In the genomic region with DNA sequence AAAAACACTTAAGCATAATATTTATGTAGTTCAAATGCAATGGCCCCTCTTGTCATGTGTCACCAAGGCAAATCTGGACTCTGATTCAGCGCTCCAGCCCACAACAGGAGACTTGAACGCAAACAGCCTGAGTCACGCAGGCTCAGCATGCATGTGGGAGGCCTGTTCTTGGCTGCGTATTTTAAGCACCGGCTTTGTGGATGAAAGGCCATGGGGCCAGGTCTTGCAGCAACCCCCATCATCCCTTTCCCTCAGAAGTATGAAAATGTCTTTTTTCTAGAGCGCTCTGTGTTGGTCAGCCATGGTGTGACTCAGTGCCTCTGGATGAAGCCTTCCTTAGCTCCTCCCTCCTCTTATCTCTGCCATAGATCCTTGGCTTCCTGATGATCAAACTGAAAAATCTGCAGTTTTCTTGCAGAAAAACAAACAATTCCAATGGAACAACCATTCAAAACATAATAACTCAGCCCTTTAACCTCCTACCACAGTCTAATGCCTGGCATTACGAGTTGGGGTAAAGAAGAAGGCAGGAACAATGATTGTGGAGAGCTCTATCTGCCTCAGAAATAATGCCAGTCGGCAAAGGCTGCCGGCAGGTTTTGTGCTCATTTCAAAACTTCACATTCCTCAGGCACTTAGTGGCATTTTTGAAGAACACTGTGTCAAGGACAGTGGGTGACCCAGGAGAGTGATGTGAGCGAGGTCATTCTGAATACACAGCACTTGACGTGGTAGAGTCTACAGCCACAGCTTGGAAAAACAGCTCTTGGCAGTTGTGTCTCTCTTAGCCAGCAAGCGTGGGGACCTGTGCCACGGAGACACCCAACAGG, we compare ENCODE assay signal across 9 cellular contexts.
DNase-seq lines count a peak whose midpoint lies in the region; ATAC-seq lines count a peak whose summit lies in the region.
"Had no signal": no experiment of that assay in that cellular context is flagged by ENCODE, and none has a peak within 500 bp of the region (broad histone marks: within the 10 kb centered on the region; RNA-seq: fewer than 3 reads in every experiment).

No MANE protein-coding gene starts in this region.

- peak overlapping the region; percentile 61 for H3K27ac Mint-ChIP-seq in activated naive CD8-positive, alpha-beta T cell
- no peak overlapping the region for H3K27ac Mint-ChIP-seq in activated naive CD8-positive, alpha-beta T cell treated with anti-CD3 and anti-CD28 coated beads for 36 hours
- H3K27ac Mint-ChIP-seq in activated T-helper 1 cell treated with anti-CD3 and anti-CD28 coated beads, Interleukin-12 subunit alpha, Interleukin-12 subunit beta, Interleukin-2, Interleukin-4 antibody, amounts not matched to agents 30 ng/mL and 10 ng/mL and 1 ng/mL, durations not matched to agents 14 hours and 24 hours and 36 hours = peak overlapping the region; percentile 75
- H3K27ac Mint-ChIP-seq: activated naive CD8-positive, alpha-beta T cell treated with anti-CD3 and anti-CD28 coated beads, Interleukin-2, amount 10 ng/mL, durations not matched to agents 7 days and 5 days had no signal

- DNase-seq in activated naive CD8-positive, alpha-beta T cell treated with anti-CD3 and anti-CD28 coated beads for 36 hours = no peak
- no peak for DNase-seq in activated T-helper 1 cell treated with anti-CD3 and anti-CD28 coated beads, Interleukin-12 subunit alpha, Interleukin-12 subunit beta, Interleukin-2, Interleukin-4 antibody, amounts not matched to agents 30 ng/mL and 10 ng/mL and 1 ng/mL, durations not matched to agents 14 hours and 24 hours and 36 hours (ENCODE audit: low spot score)
- peak; percentile 14 for DNase-seq in inferior parietal cortex (ENCODE audit: extremely low spot score)
- DNase-seq in stimulated activated CD4-positive, alpha-beta T cell treated with anti-CD3 and anti-CD28 coated beads, Interleukin-4, amount 100 ng/mL, for 4 hours = peak; percentile 26 to 45
- DNase-seq: activated naive CD8-positive, alpha-beta T cell treated with anti-CD3 and anti-CD28 coated beads, Interleukin-2, amount 10 ng/mL, durations not matched to agents 7 days and 5 days had no signal

- H3K27me3 Mint-ChIP-seq in activated naive CD8-positive, alpha-beta T cell = no peaks in the 10 kb centered on the region
- no peaks in the 10 kb centered on the region for H3K27me3 Mint-ChIP-seq in activated naive CD8-positive, alpha-beta T cell treated with anti-CD3 and anti-CD28 coated beads for 36 hours
- no peaks in the 10 kb centered on the region for H3K27me3 Mint-ChIP-seq in activated T-helper 1 cell treated with anti-CD3 and anti-CD28 coated beads, Interleukin-12 subunit alpha, Interleukin-12 subunit beta, Interleukin-2, Interleukin-4 antibody, amounts not matched to agents 30 ng/mL and 10 ng/mL and 1 ng/mL, durations not matched to agents 14 hours and 24 hours and 36 hours (ENCODE audit: insufficient read depth)
- H3K27me3 Mint-ChIP-seq: activated naive CD8-positive, alpha-beta T cell treated with anti-CD3 and anti-CD28 coated beads, Interleukin-2, amount 10 ng/mL, durations not matched to agents 7 days and 5 days had no signal

- no peak overlapping the region for H3K4me3 Mint-ChIP-seq in activated naive CD8-positive, alpha-beta T cell
- no peak overlapping the region for H3K4me3 Mint-ChIP-seq in activated naive CD8-positive, alpha-beta T cell treated with anti-CD3 and anti-CD28 coated beads for 36 hours
- no peak overlapping the region for H3K4me3 Mint-ChIP-seq in activated T-helper 1 cell treated with anti-CD3 and anti-CD28 coated beads, Interleukin-12 subunit alpha, Interleukin-12 subunit beta, Interleukin-2, Interleukin-4 antibody, amounts not matched to agents 30 ng/mL and 10 ng/mL and 1 ng/mL, durations not matched to agents 14 hours and 24 hours and 36 hours
- H3K4me3 Mint-ChIP-seq: activated naive CD8-positive, alpha-beta T cell treated with anti-CD3 and anti-CD28 coated beads, Interleukin-2, amount 10 ng/mL, durations not matched to agents 7 days and 5 days had no signal

- H3K4me1 Mint-ChIP-seq in activated naive CD8-positive, alpha-beta T cell (ENCODE audit: low read depth) = peaks cover 35% of the 10 kb centered on the region
- H3K4me1 Mint-ChIP-seq in activated naive CD8-positive, alpha-beta T cell treated with anti-CD3 and anti-CD28 coated beads for 36 hours = peaks cover 39% of the 10 kb centered on the region
- H3K4me1 Mint-ChIP-seq in activated T-helper 1 cell treated with anti-CD3 and anti-CD28 coated beads, Interleukin-12 subunit alpha, Interleukin-12 subunit beta, Interleukin-2, Interleukin-4 antibody, amounts not matched to agents 30 ng/mL and 10 ng/mL and 1 ng/mL, durations not matched to agents 14 hours and 24 hours and 36 hours (ENCODE audit: low read depth) = peaks cover 54% of the 10 kb centered on the region

- no peaks in the 10 kb centered on the region for H3K9me3 Mint-ChIP-seq in activated naive CD8-positive, alpha-beta T cell (ENCODE audit: low read depth)
- H3K9me3 Mint-ChIP-seq in activated naive CD8-positive, alpha-beta T cell treated with anti-CD3 and anti-CD28 coated beads for 36 hours = no peaks in the 10 kb centered on the region
- H3K9me3 Mint-ChIP-seq in activated T-helper 1 cell treated with anti-CD3 and anti-CD28 coated beads, Interleukin-12 subunit alpha, Interleukin-12 subunit beta, Interleukin-2, Interleukin-4 antibody, amounts not matched to agents 30 ng/mL and 10 ng/mL and 1 ng/mL, durations not matched to agents 14 hours and 24 hours and 36 hours = no peaks in the 10 kb centered on the region
- H3K9me3 Mint-ChIP-seq: activated naive CD8-positive, alpha-beta T cell treated with anti-CD3 and anti-CD28 coated beads, Interleukin-2, amount 10 ng/mL, durations not matched to agents 7 days and 5 days had no signal

- intact Hi-C loops in activated T-helper 1 cell treated with anti-CD3 and anti-CD28 coated beads, Interleukin-12 subunit alpha, Interleukin-12 subunit beta, Interleukin-2, Interleukin-4 antibody, amounts not matched to agents 30 ng/mL and 10 ng/mL and 1 ng/mL, durations not matched to agents 14 hours and 24 hours and 36 hours (cut with micrococcal nuclease) = no loop called here

- peaks cover 16% of the 10 kb centered on the region for H3K36me3 Mint-ChIP-seq in activated naive CD8-positive, alpha-beta T cell
- peaks cover 31% of the 10 kb centered on the region for H3K36me3 Mint-ChIP-seq in activated naive CD8-positive, alpha-beta T cell treated with anti-CD3 and anti-CD28 coated beads for 36 hours
- peaks cover 54% of the 10 kb centered on the region for H3K36me3 Mint-ChIP-seq in activated T-helper 1 cell treated with anti-CD3 and anti-CD28 coated beads, Interleukin-12 subunit alpha, Interleukin-12 subunit beta, Interleukin-2, Interleukin-4 antibody, amounts not matched to agents 30 ng/mL and 10 ng/mL and 1 ng/mL, durations not matched to agents 14 hours and 24 hours and 36 hours (ENCODE audit: low read depth)

- no peak for ATAC-seq in HG03039 (IDR thresholded peaks at IDR 0.05; ENCODE audit: unreplicated experiment)
- ATAC-seq in HG03045 (IDR thresholded peaks at IDR 0.05; ENCODE audit: unreplicated experiment) = no peak
- no peak for ATAC-seq in GM18909 (IDR thresholded peaks at IDR 0.05; ENCODE audit: poor library complexity, unreplicated experiment)

Comparison
In these comparisons a context has a peak if more than half of its experiments do, and no peak if none do; other contexts are left out.
1. DNase-seq: peak in inferior parietal cortex (single experiment) and stimulated activated CD4-positive, alpha-beta T cell treated with anti-CD3 and anti-CD28 coated beads, Interleukin-4, amount 100 ng/mL, for 4 hours (2 of 2); none in activated naive CD8-positive, alpha-beta T cell treated with anti-CD3 and anti-CD28 coated beads for 36 hours (single experiment) and activated T-helper 1 cell treated with anti-CD3 and anti-CD28 coated beads, Interleukin-12 subunit alpha, Interleukin-12 subunit beta, Interleukin-2, Interleukin-4 antibody, amounts not matched to agents 30 ng/mL and 10 ng/mL and 1 ng/mL, durations not matched to agents 14 hours and 24 hours and 36 hours (single experiment).